Comparison of ENCODE assay signal across 19 cellular contexts in genomic region chrX:154091678-154092077, GRCh38. TPM values are rescaled to one million over a fixed set of nuclear protein-coding genes. Genes with fewer than 3 reads are reported as not detected.
A peak's percentile ranks its signal among the peaks of the same experiment; 100 is the strongest.
DNase-seq lines count a peak whose midpoint lies in the region; ATAC-seq, FAIRE-seq and TF ChIP-seq lines count a peak whose summit lies in the region.
"Had no signal": no experiment of that assay in that cellular context is flagged by ENCODE, and none has a peak within 500 bp of the region (broad histone marks: within the 10 kb centered on the region; RNA-seq: fewer than 3 reads in every experiment).

No MANE protein-coding gene starts in this region.

- H3K4me3 ChIP-seq in K562 (no peak overlapping the region), lung (no peak overlapping the region)
- H3K4me3 ChIP-seq: MG63, right lobe of liver had no signal

- intact Hi-C loops in K562 (cut with micrococcal nuclease) = loop anchor here (2.0 to 5.0 kb wide), 2 partner anchors 45 to 69 kb away; no protein-coding TSS in a partner anchor

- H3K4me1 Mint-ChIP-seq in activated CD8-positive, alpha-beta memory T cell treated with anti-CD3 and anti-CD28 coated beads, Interleukin-2, amount 10 ng/mL, durations not matched to agents 7 days and 5 days = peaks cover 53% of the 10 kb centered on the region

- H2AFZ ChIP-seq in K562 (ENCODE audit: low read depth, low read length) = no peak overlapping the region

- CTCF ChIA-PET in activated CD8-positive, alpha-beta memory T cell treated with anti-CD3 and anti-CD28 coated beads, Interleukin-2, amount 10 ng/mL, durations not matched to agents 7 days and 5 days (lab: Charles Lee) = interaction anchor here (0.6 to 0.7 kb wide), 2 partner anchors 13 to 212 kb away, joined by 3 read pairs; no protein-coding TSS in a partner anchor
- CTCF ChIA-PET in K562 (lab: Yijun Ruan, JAX; ENCODE audit: low intra/inter-chr PET ratio) = no interaction called here

- POLR2A ChIA-PET in K562 (lab: Yijun Ruan, JAX) = interaction anchor here (0.6 to 2.3 kb wide), 4 partner anchors 9 to 364 kb away, joined by 3 to 6 read pairs (median 4); no protein-coding TSS in a partner anchor

- H3K9me3 ChIP-seq in K562 (replicated peaks; ENCODE audit: control insufficient read depth, insufficient read depth, low read depth, low read length) (no peaks in the 10 kb centered on the region), lung (ENCODE audit: control insufficient read depth in 2 of 2, insufficient read depth in 1 of 2, low read length in 1 of 2) (peaks cover 0 to 6% of the 10 kb centered on the region in 2 donors)
- H3K9me3 ChIP-seq: MG63, right lobe of liver had no signal

- H3K4me1 ChIP-seq in K562 (replicated peaks in 1 of 2; ENCODE audit: control insufficient read depth in 2 of 2, insufficient read depth in 2 of 2, low read length in 2 of 2) (peaks cover 13 to 33% of the 10 kb centered on the region in 2 experiments; a peak in 4 of 5 replicates), lung (ENCODE audit: control insufficient read depth in 2 of 2, insufficient read depth in 2 of 2, low read length in 2 of 2) (peaks cover 14 to 23% of the 10 kb centered on the region in 2 donors)

- peak; percentile 64 for DNase-seq in activated CD8-positive, alpha-beta memory T cell treated with anti-CD3 and anti-CD28 coated beads, Interleukin-2, amount 10 ng/mL, durations not matched to agents 7 days and 5 days
- DNase-seq in activated CD8-positive, alpha-beta memory T cell treated with anti-CD3 and anti-CD28 coated beads, Interleukin-2, amount 50 U/mL, for 48 hours = no peak
- DNase-seq in K562 (ENCODE audit: extremely low read depth in 1 of 4, low spot score in 3 of 4) (peak in 2 of 4 experiments; percentile 56 to 80), lung (ENCODE audit: low spot score) (no peak), GM19239 (ENCODE audit: insufficient read length, low spot score) (no peak)
- DNase-seq: activated CD8-positive, alpha-beta memory T cell treated with anti-CD3 and anti-CD28 coated beads, Interleukin-2, amount 50 U/mL, for 4 hours; left colon; MG63; NCI-H2171 treated with DMSO at 0.1 percent for 48 hours; right lobe of liver had no signal

- H3K27ac ChIP-seq in K562 (ENCODE audit: extremely low read depth, low read depth, low read length) = peak overlapping the region; percentile 82
- H3K27ac ChIP-seq in lung (ENCODE audit: low read depth in 1 of 2, low read length in 1 of 2) = no peak overlapping the region
- H3K27ac ChIP-seq in temporal lobe (ENCODE audit: low read depth, low read length) = peak overlapping the region; percentile 40
- H3K27ac ChIP-seq: right lobe of liver had no signal

- no peak for TF ChIP-seq EP300 in K562 (IDR thresholded peaks at IDR 0.05; ENCODE audit: low read length)

- H3K27ac Mint-ChIP-seq in activated CD8-positive, alpha-beta memory T cell treated with anti-CD3 and anti-CD28 coated beads, Interleukin-2, amount 10 ng/mL, durations not matched to agents 7 days and 5 days = peak overlapping the region; percentile 77

- no TSS peak for BruUV-seq in K562 (replicated peaks; lab: Mats Ljungman, UMichigan)

- H3K27me3 ChIP-seq in K562 (ENCODE audit: control insufficient read depth in 2 of 2, insufficient read depth in 2 of 2, low read length in 2 of 2) (no peaks in the 10 kb centered on the region), lung (ENCODE audit: control insufficient read depth, insufficient read depth) (no peaks in the 10 kb centered on the region)
- H3K27me3 ChIP-seq: MG63, right lobe of liver had no signal

- H3K36me3 ChIP-seq in K562 (ENCODE audit: control insufficient read depth, insufficient read depth, low read length) = peaks cover 59% of the 10 kb centered on the region
- peaks cover 0 to 3% of the 10 kb centered on the region in 2 donors for H3K36me3 ChIP-seq in lung (ENCODE audit: control insufficient read depth in 2 of 2, insufficient read depth in 2 of 2, low read length in 2 of 2)
- H3K36me3 ChIP-seq: MG63, right lobe of liver had no signal

- TF ChIP-seq CTCF in K562 (IDR thresholded peaks at IDR 0.05 in 2 of 3, conservative IDR thresholded peaks at IDR 0.05 in 1 of 3; ENCODE audit: insufficient read depth in 2 of 3, low read depth in 1 of 3, low read length in 3 of 3) = no peak
- no peak for TF ChIP-seq CTCF in lung (IDR thresholded peaks at IDR 0.05; ENCODE audit: control extremely low read depth, extremely low read depth)

- TF ChIP-seq RAD21 in K562 (CRISPR knock-in tag; conservative IDR thresholded peaks at IDR 0.05 in 1 of 2, IDR thresholded peaks at IDR 0.05 in 1 of 2) = no peak

- no peaks in the 10 kb centered on the region for H3K27me3 Mint-ChIP-seq in activated CD8-positive, alpha-beta memory T cell treated with anti-CD3 and anti-CD28 coated beads, Interleukin-2, amount 10 ng/mL, durations not matched to agents 7 days and 5 days

- peaks cover 26% of the 10 kb centered on the region for H4K20me1 ChIP-seq in K562 (replicated peaks; ENCODE audit: control insufficient read depth, insufficient read depth, low read length)

- H3K4me3 Mint-ChIP-seq in activated CD8-positive, alpha-beta memory T cell treated with anti-CD3 and anti-CD28 coated beads, Interleukin-2, amount 10 ng/mL, durations not matched to agents 7 days and 5 days = peak overlapping the region; percentile 42
- H3K4me3 Mint-ChIP-seq: nephron had no signal

- peak overlapping the region; percentile 58 to 64; a peak in 3 of 4 replicates for H3K9ac ChIP-seq in K562 (ENCODE audit: insufficient read depth in 1 of 2, low read depth in 2 of 2, low read length in 2 of 2)

- H3K9me3 Mint-ChIP-seq in activated CD8-positive, alpha-beta memory T cell treated with anti-CD3 and anti-CD28 coated beads, Interleukin-2, amount 10 ng/mL, durations not matched to agents 7 days and 5 days (ENCODE audit: low read depth) = no peaks in the 10 kb centered on the region
- H3K9me3 Mint-ChIP-seq: activated naive CD4-positive, alpha-beta T cell treated with anti-CD3 and anti-CD28 coated beads, Interleukin-2, amount 50 U/mL, for 72 hours had no signal

- in situ Hi-C loops in K562 (cut with MboI) = no loop called here

- FAIRE-seq in K562 (lab: Jason Lieb, UNC) (peak; percentile 64), GM19239 (lab: Jason Lieb, UNC) (no peak)
- FAIRE-seq: A204.1, urothelium cell line had no signal

- no peak for TF ChIP-seq POLR2A in K562 (conservative IDR thresholded peaks at IDR 0.05)

- WGBS in K562 (ENCODE audit: insufficient coverage, low coverage, missing lambda C conversion rate) = 4% methylated on average over 8 of the region's 8 CpGs
- WGBS in lung, 2 donors = 67 to 80% methylated on average over 8 of the region's 8 CpGs

- H3K36me3 Mint-ChIP-seq in activated CD8-positive, alpha-beta memory T cell treated with anti-CD3 and anti-CD28 coated beads, Interleukin-2, amount 10 ng/mL, durations not matched to agents 7 days and 5 days = peaks cover 32% of the 10 kb centered on the region

- H3K79me2 ChIP-seq in K562 (ENCODE audit: control insufficient read depth, insufficient read depth, low read length) = peaks cover 94% of the 10 kb centered on the region

- ATAC-seq in activated CD8-positive, alpha-beta memory T cell treated with anti-CD3 and anti-CD28 coated beads, Interleukin-2, amount 10 ng/mL, durations not matched to agents 7 days and 5 days = peak; percentile 40
- ATAC-seq in K562 = peak; percentile 78
- ATAC-seq in lung (ENCODE audit: insufficient read depth, low FRiP score) = peak; percentile 14
- no peak for ATAC-seq in HG02678 (IDR thresholded peaks at IDR 0.05; ENCODE audit: unreplicated experiment)
- ATAC-seq in GM19467 (IDR thresholded peaks at IDR 0.05; ENCODE audit: unreplicated experiment) = no peak
- ATAC-seq: left colon had no signal

- H3K4me2 ChIP-seq in K562 (ENCODE audit: insufficient read depth, low read length) = peak overlapping the region; percentile 76

- H3K9me1 ChIP-seq in K562 (ENCODE audit: control insufficient read depth, insufficient read depth, low read length) = peaks cover 2% of the 10 kb centered on the region

RNA-seq across cellular contexts. Expression of gene MECP2, which starts 5.8 kb away (rescaled TPM):
- total RNA-seq in activated CD8-positive, alpha-beta memory T cell treated with anti-CD3 and anti-CD28 coated beads, Interleukin-2, amount 10 ng/mL, durations not matched to agents 7 days and 5 days = 10 to 100 TPM; 81.1 to 84.5 TPM
- 194 and 293 TPM in 2 replicates for total RNA-seq in K562 (2011; cell fraction: chromatin; rRNA removed; ENCODE audit: low replicate concordance)
- total RNA-seq in K562 (2011; cell fraction: nucleolus; rRNA removed) = 88.6 and 110 TPM in 2 replicates
- total RNA-seq in K562 (2011; cell fraction: nucleoplasm; rRNA removed) = 202 and 316 TPM in 2 replicates
- total RNA-seq in K562 (2014; rRNA removed) (36.6 and 52.6 TPM in 2 replicates), K562 (2014; rRNA removed; fragmentation: Illumina TruSeq; extraction: Trizol) (34.2 and 45.6 TPM in 2 replicates), K562 (2015; rRNA removed; fragmentation: Illumina TruSeq; extraction: Trizol) (30.0 and 32.1 TPM in 2 replicates), K562 (2021) (48.1 and 50.9 TPM in 2 replicates), lung (10 to 100 TPM; 53.4 to 62.9 TPM), temporal lobe (28.8 TPM)
- polyA plus RNA-seq in K562 (2011; rRNA removed) (23.8 and 27.8 TPM in 2 replicates), K562 (2014; fragmentation: Illumina TruSeq; extraction: Trizol) (30.2 and 30.5 TPM in 2 replicates), K562 (2014; fragmentation: Nextera tagmentation; extraction: Ambion mirVana) (1 to 10 TPM; 2.1 to 2.3 TPM), K562 (2014; rRNA removed) (32.7 and 33.0 TPM in 2 replicates), lung (10 to 100 TPM; 20.4 to 24.5 TPM)
- polyA plus RNA-seq in K562 (2011; cell fraction: cytosol; rRNA removed) = 10.0 and 12.9 TPM in 2 replicates
- polyA plus RNA-seq in K562 (2011; cell fraction: nucleus; rRNA removed) = 28.1 and 31.4 TPM in 2 replicates
- polyA plus RNA-seq in K562 (2012) = 21.0 and 24.8 TPM in 2 replicates
- 54.3 and 62.1 TPM in 2 replicates for polyA minus RNA-seq in K562 (2011; rRNA and poly(A)+ RNA removed)
- polyA minus RNA-seq in K562 (2011; cell fraction: cytosol; rRNA and poly(A)+ RNA removed) = 11.3 and 19.4 TPM in 2 replicates
- 30.7 and 48.5 TPM in 2 replicates for polyA minus RNA-seq in K562 (2011; cell fraction: nucleus; rRNA and poly(A)+ RNA removed)

RNA-seq across cellular contexts. Expression of gene OPN1LW, which starts 52.4 kb away (rescaled TPM):
- not detected for total RNA-seq in activated CD8-positive, alpha-beta memory T cell treated with anti-CD3 and anti-CD28 coated beads, Interleukin-2, amount 10 ng/mL, durations not matched to agents 7 days and 5 days
- total RNA-seq in K562 (2011; cell fraction: chromatin; rRNA removed; ENCODE audit: low replicate concordance) = not detected in 2 replicates
- not detected in 2 replicates for total RNA-seq in K562 (2011; cell fraction: nucleolus; rRNA removed)
- not detected in 2 replicates for total RNA-seq in K562 (2011; cell fraction: nucleoplasm; rRNA removed)
- total RNA-seq in K562 (2014; rRNA removed) (not detected in 2 replicates), K562 (2014; rRNA removed; fragmentation: Illumina TruSeq; extraction: Trizol) (not detected in 2 replicates), K562 (2015; rRNA removed; fragmentation: Illumina TruSeq; extraction: Trizol) (not detected in 2 replicates), K562 (2021) (not detected in 2 replicates), lung (not detected), temporal lobe (not detected)
- polyA plus RNA-seq in K562 (2011; rRNA removed) (not detected in 2 replicates), K562 (2014; fragmentation: Illumina TruSeq; extraction: Trizol) (not detected in 2 replicates), K562 (2014; fragmentation: Nextera tagmentation; extraction: Ambion mirVana) (under 1 TPM in 1 of 2 experiments, not detected in 1; 0.04 TPM), K562 (2014; rRNA removed) (not detected in 2 replicates), lung (not detected)
- polyA plus RNA-seq in K562 (2011; cell fraction: cytosol; rRNA removed) = not detected in 2 replicates
- polyA plus RNA-seq in K562 (2011; cell fraction: nucleus; rRNA removed) = not detected in 2 replicates
- not detected in 2 replicates for polyA plus RNA-seq in K562 (2012)
- not detected in 2 replicates for polyA minus RNA-seq in K562 (2011; rRNA and poly(A)+ RNA removed)
- polyA minus RNA-seq in K562 (2011; cell fraction: cytosol; rRNA and poly(A)+ RNA removed) = not detected in 2 replicates
- not detected in 2 replicates for polyA minus RNA-seq in K562 (2011; cell fraction: nucleus; rRNA and poly(A)+ RNA removed)
- total RNA-seq: activated naive CD4-positive, alpha-beta T cell treated with anti-CD3 and anti-CD28 coated beads, Interleukin-2, amount 50 U/mL, for 72 hours; chondrocyte; HT-29; left colon; right lobe of liver had no signal

Comparison
In these comparisons a context has a peak if more than half of its experiments do, and no peak if none do; other contexts are left out.
1. ATAC-seq: peak in activated CD8-positive, alpha-beta memory T cell treated with anti-CD3 and anti-CD28 coated beads, Interleukin-2, amount 10 ng/mL, durations not matched to agents 7 days and 5 days (single experiment), K562 (single experiment) and lung (single experiment); none in HG02678 (single experiment) and GM19467 (single experiment).
2. H3K27ac ChIP-seq: peak in K562 (single experiment) and temporal lobe (single experiment); none in lung (0 of 2).